Comparison of ENCODE assay signal across 8 cellular contexts in genomic region chr17:57875109-57876022, GRCh38. TPM values are rescaled to one million over a fixed set of nuclear protein-coding genes. Genes with fewer than 3 reads are reported as not detected.
DNase-seq lines count a peak whose midpoint lies in the region; ATAC-seq and TF ChIP-seq lines count a peak whose summit lies in the region.

No MANE protein-coding gene starts in this region.

- TF ChIP-seq POLR2A in vagina (IDR thresholded peaks at IDR 0.05), result no peak

- H3K27ac ChIP-seq in vagina, result peak overlapping the region; percentile 82

- H3K36me3 ChIP-seq in mucosa of descending colon (ENCODE audit: low read depth) (no peaks in the 10 kb centered on the region), vagina (peaks cover 0 to 16% of the 10 kb centered on the region in 2 donors)

- no peaks in the 10 kb centered on the region for H3K9me3 Mint-ChIP-seq in T-cell

- H3K27ac Mint-ChIP-seq in T-cell, result no peak overlapping the region

- H3K9me3 ChIP-seq in mucosa of descending colon (no peaks in the 10 kb centered on the region), vagina (no peaks in the 10 kb centered on the region)

- POLR2A ChIA-PET in T-cell (lab: Charles Lee), result no interaction called here

- H3K27me3 Mint-ChIP-seq in T-cell, result peaks cover 11 to 28% of the 10 kb centered on the region in 2 donors

- intact Hi-C loops in mucosa of descending colon (cut with DNase I, micrococcal nuclease) (no loop called here), vagina (cut with DNase I) (no loop called here)

- peaks cover 16 to 26% (median 20%) of the 10 kb centered on the region in 3 donors for H3K4me1 Mint-ChIP-seq in T-cell

- DNase-seq in HFF-Myc (ENCODE audit: extremely low read depth, low read depth) (peak; percentile 95), epidermal melanocyte (ENCODE audit: insufficient read length, low spot score) (peak; percentile 96), mucosa of descending colon (peak; percentile 34 to 76 (median 62)), vagina (ENCODE audit: extremely low spot score in 2 of 2) (no peak), T-helper 2 cell (no peak), NCI-H774 (lab: John Stamatoyannopoulos, UW) (no peak), T-cell (no peak)

- peak; percentile 72 for ATAC-seq in mucosa of descending colon
- ATAC-seq in T-cell (replicated peaks in 1 of 4), result no peak

- H3K4me1 ChIP-seq in mucosa of descending colon (ENCODE audit: low read depth) (peaks cover 9% of the 10 kb centered on the region), vagina (peaks cover 79% of the 10 kb centered on the region)

- no peak overlapping the region for H3K4me3 Mint-ChIP-seq in T-cell

- H3K4me3 ChIP-seq in HFF-Myc (replicated peaks; ENCODE audit: low read depth, low read length) (0 out of 2 replicates have a peak overlapping the region, but pooled peaks have one; percentile 26), mucosa of descending colon (no peak overlapping the region), vagina (peak overlapping the region; percentile 1 to 8)

- H3K36me3 Mint-ChIP-seq in T-cell, result no peaks in the 10 kb centered on the region

- H3K27me3 ChIP-seq in vagina, result no peaks in the 10 kb centered on the region

- TF ChIP-seq CTCF in HFF-Myc (IDR thresholded peaks at IDR 0.05; ENCODE audit: low read depth, low read length, missing control alignments) (peak; percentile 55), mucosa of descending colon (IDR thresholded peaks at IDR 0.05) (no peak), vagina (IDR thresholded peaks at IDR 0.05) (peak in 1 of 3 experiments; percentile 40)

- CTCF ChIA-PET in T-cell (lab: Charles Lee), result interaction anchor here in 1 of 2 donors (0.5 kb wide), 1 partner anchor 12 kb away, joined by 9 read pairs; no protein-coding TSS in a partner anchor

TF ChIP-seq in PFSK-1, 5 proteins besides CTCF, POLR2A, EP300 and RAD21:
- no peak for TF ChIP-seq TAF1 (IDR thresholded peaks at IDR 0.05; ENCODE audit: borderline replicate concordance, insufficient read depth, low read length)
- TF ChIP-seq FOXP2 (optimal IDR thresholded peaks at IDR 0.05; ENCODE audit: borderline replicate concordance, extremely low read depth, extremely low read length, insufficient read depth), result peak; percentile 15
TF ChIP-seq in PFSK-1: peak in this region for 1.

RNA-seq across cellular contexts. Expression of gene MRPS23, which starts 25.5 kb away (rescaled TPM):
- 77.6 TPM for polyA plus RNA-seq in PFSK-1 (2012; ENCODE audit: insufficient read length, low read depth)
- 10 to 100 TPM; 15.1 to 27.2 (median 24.0) TPM for total RNA-seq in mucosa of descending colon
- total RNA-seq in vagina, result 6.9 TPM
- 10 to 100 TPM; 13.3 to 32.3 (median 25.2) TPM for total RNA-seq in T-cell

Comparison
In these comparisons a context has a peak if more than half of its experiments do, and no peak if none do; other contexts are left out.
1. DNase-seq: peak in HFF-Myc (single experiment), epidermal melanocyte (single experiment) and mucosa of descending colon (3 of 3); none in vagina (0 of 2), T-helper 2 cell (0 of 5), NCI-H774 (single experiment) and T-cell (0 of 34).